In genomic region chr10:51689536-51689935, GRCh38 we compare ENCODE assay signal across 25 cellular contexts.
"Had no signal": no experiment of that assay in that cellular context is flagged by ENCODE, and none has a peak within 500 bp of the region (broad histone marks: within the 10 kb centered on the region; RNA-seq: fewer than 3 reads in every experiment).

No MANE protein-coding gene starts in this region.

- H3K27ac Mint-ChIP-seq: effector memory CD8-positive, alpha-beta T cell; memory B cell; natural killer cell had no signal

- H3K27ac ChIP-seq: esophagus muscularis mucosa, heart right ventricle, lower lobe of right lung, ovary, psoas muscle, sigmoid colon, stomach, thyroid gland, vagina had no signal

- H3K36me3 Mint-ChIP-seq: memory B cell, natural killer cell had no signal

- H3K4me1 Mint-ChIP-seq: memory B cell; stimulated activated effector memory CD8-positive, alpha-beta T cell treated with anti-CD3 and anti-CD28 coated beads, Interleukin-12 subunit alpha, Interleukin-12 subunit beta, amount 100 ng/mL, for 72 hours had no signal

- DNase-seq: cortex of kidney; effector memory CD8-positive, alpha-beta T cell; foreskin melanocyte; glutamatergic neuron; heart right ventricle; hippocampal formation; kidney glomerular epithelial cell; left ventricle myocardium superior; lower lobe of right lung; natural killer cell; occipital lobe; ovary; posterior cingulate gyrus; psoas muscle; right cardiac atrium; sigmoid colon; stimulated activated CD4-positive, alpha-beta T cell treated with anti-CD3 and anti-CD28 coated beads, Interleukin-2, amount 100 ng/mL, for 24 hours; stimulated activated CD4-positive, alpha-beta T cell treated with anti-CD3 and anti-CD28 coated beads, Interleukin-4, amount 100 ng/mL, for 24 hours; stimulated activated naive CD4-positive, alpha-beta T cell treated with Interleukin-2 at 50 U/mL for 16 hours; stomach; thyroid gland had no signal

- H3K9me3 ChIP-seq: esophagus muscularis mucosa, heart right ventricle, lower lobe of right lung, ovary, psoas muscle, sigmoid colon, stomach, thyroid gland, vagina had no signal

- H3K4me3 Mint-ChIP-seq: effector memory CD8-positive, alpha-beta T cell; memory B cell; natural killer cell; stimulated activated effector memory CD8-positive, alpha-beta T cell treated with anti-CD3 and anti-CD28 coated beads, Interleukin-12 subunit alpha, Interleukin-12 subunit beta, amount 100 ng/mL, for 72 hours had no signal

- H3K27me3 ChIP-seq: esophagus muscularis mucosa, heart right ventricle, ovary, sigmoid colon, stomach, thyroid gland, vagina had no signal

- H3K36me3 ChIP-seq: esophagus muscularis mucosa, heart right ventricle, lower lobe of right lung, ovary, sigmoid colon, stomach, thyroid gland, vagina had no signal

- H3K9me3 Mint-ChIP-seq: effector memory CD8-positive, alpha-beta T cell; natural killer cell had no signal

- H3K4me3 ChIP-seq: esophagus muscularis mucosa, heart right ventricle, lower lobe of right lung, ovary, psoas muscle, sigmoid colon, stomach, thyroid gland, vagina had no signal

- H3K4me1 ChIP-seq: thyroid gland, vagina had no signal
